In the genomic region with DNA sequence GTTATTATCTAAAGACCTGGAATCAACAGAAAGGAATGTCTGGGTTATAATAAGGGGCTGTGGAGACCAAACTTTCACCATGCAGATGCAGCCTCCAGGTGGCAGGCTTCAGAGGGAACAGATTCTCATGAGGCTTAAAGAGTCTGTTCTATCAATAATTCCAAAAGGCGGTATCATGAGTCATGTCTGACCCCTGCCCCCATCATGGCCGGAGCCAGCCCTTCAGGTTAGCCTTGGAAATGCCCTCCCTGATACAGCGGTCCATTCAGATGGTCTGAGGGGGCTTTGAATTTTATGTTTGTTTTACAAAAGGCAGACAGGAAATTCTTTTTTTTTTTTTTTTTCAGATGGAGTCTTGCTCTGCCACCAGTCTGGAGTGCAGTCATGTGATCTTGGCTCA, we compare ENCODE assay signal across 8 cellular contexts. TPM values are rescaled to one million over a fixed set of nuclear protein-coding genes. Genes with fewer than 3 reads are reported as not detected.
DNase-seq lines count a peak whose midpoint lies in the region; ATAC-seq and TF ChIP-seq lines count a peak whose summit lies in the region.

No MANE protein-coding gene starts in this region.

- H3K4me3 ChIP-seq in GM23338 (no peak overlapping the region), lower leg skin (ENCODE audit: low read depth, poor library complexity, severe bottlenecking) (no peak overlapping the region)

- H2AFZ ChIP-seq in GM23338, result no peak overlapping the region

- intact Hi-C loops in lower leg skin (cut with DNase I; ENCODE audit: low total_unique reads), result loop anchor here (10.0 kb wide), 1 partner anchor 119 kb away; no protein-coding TSS in a partner anchor

- H3K36me3 Mint-ChIP-seq in GM23338 (ENCODE audit: low read depth) (no peaks in the 10 kb centered on the region; the same call in 2 of the 3 replicates), immature natural killer cell (peaks cover 0 to 9% (median 3%) of the 10 kb centered on the region in 3 donors)
- peaks cover 4% of the 10 kb centered on the region for H3K36me3 Mint-ChIP-seq in activated naive CD8-positive, alpha-beta T cell treated with anti-CD3 and anti-CD28 coated beads, Interleukin-2, amount 10 ng/mL, durations not matched to agents 7 days and 5 days

- DNase-seq in CD1c-positive myeloid dendritic cell (ENCODE audit: extremely low spot score) (peak; percentile 24), GM23338 (ENCODE audit: low spot score) (peak; percentile 77), NCI-H774 (lab: John Stamatoyannopoulos, UW) (peak; percentile 59), immature natural killer cell (peak; percentile 8 to 15 (median 12)), lower leg skin (ENCODE audit: low spot score in 2 of 2) (no peak), NOMO-1 (lab: John Stamatoyannopoulos, UW; ENCODE audit: unreplicated experiment in 2 of 2) (no peak)
- DNase-seq in activated naive CD8-positive, alpha-beta T cell treated with anti-CD3 and anti-CD28 coated beads, Interleukin-2, amount 10 ng/mL, durations not matched to agents 7 days and 5 days, result peak; percentile 41
- DNase-seq in stimulated activated CD8-positive, alpha-beta memory T cell treated with anti-CD3 and anti-CD28 coated beads, Interleukin-4, amount 100 ng/mL, for 24 hours (ENCODE audit: low read depth), result peak; percentile 9

- no peaks in the 10 kb centered on the region for H3K36me3 ChIP-seq in GM23338 (ENCODE audit: insufficient read depth)

- peak; percentile 75 to 86 for TF ChIP-seq CTCF in GM23338 (conservative IDR thresholded peaks at IDR 0.05; ENCODE audit: low read depth in 2 of 2)
- TF ChIP-seq CTCF in lower leg skin (IDR thresholded peaks at IDR 0.05), result no peak

- 8 to 17% methylated on average over 3 of the region's 3 CpGs for WGBS in lower leg skin, 2 donors

- no peaks in the 10 kb centered on the region for H3K27me3 ChIP-seq in GM23338 (ENCODE audit: insufficient read depth)

- no peak overlapping the region for H3K27ac ChIP-seq in GM23338 (ENCODE audit: low read depth)

- H3K27ac Mint-ChIP-seq in GM23338 (peak overlapping the region; percentile 62; the same call in 1 of the 2 replicates), immature natural killer cell (no peak overlapping the region)
- no peak overlapping the region for H3K27ac Mint-ChIP-seq in activated naive CD8-positive, alpha-beta T cell treated with anti-CD3 and anti-CD28 coated beads, Interleukin-2, amount 10 ng/mL, durations not matched to agents 7 days and 5 days

- TF ChIP-seq POLR2A in lower leg skin (IDR thresholded peaks at IDR 0.05), result no peak

- peaks cover 12% of the 10 kb centered on the region for H3K9me3 Mint-ChIP-seq in GM23338
- peaks cover 3% of the 10 kb centered on the region for H3K9me3 Mint-ChIP-seq in activated naive CD8-positive, alpha-beta T cell treated with anti-CD3 and anti-CD28 coated beads, Interleukin-2, amount 10 ng/mL, durations not matched to agents 7 days and 5 days
- H3K9me3 Mint-ChIP-seq in immature natural killer cell, result no peaks in the 10 kb centered on the region

- no peaks in the 10 kb centered on the region for H3K9me2 ChIP-seq in GM23338 (ENCODE audit: insufficient read depth)

- no peaks in the 10 kb centered on the region for H3F3A ChIP-seq in GM23338 (replicated peaks; ENCODE audit: low read depth)

- H3K4me1 Mint-ChIP-seq in GM23338 (peaks cover 9% of the 10 kb centered on the region), immature natural killer cell (peaks cover 0 to 4% of the 10 kb centered on the region in 2 donors)
- H3K4me1 Mint-ChIP-seq in activated naive CD8-positive, alpha-beta T cell treated with anti-CD3 and anti-CD28 coated beads, Interleukin-2, amount 10 ng/mL, durations not matched to agents 7 days and 5 days, result peaks cover 9% of the 10 kb centered on the region

- peak; percentile 95 for ATAC-seq in GM23338
- peak; percentile 78 for ATAC-seq in activated naive CD8-positive, alpha-beta T cell treated with anti-CD3 and anti-CD28 coated beads, Interleukin-2, amount 10 ng/mL, durations not matched to agents 7 days and 5 days (ENCODE audit: low read depth)

- H3K4me2 ChIP-seq in GM23338, result no peak overlapping the region

- peaks cover 6% of the 10 kb centered on the region for H3K27me3 Mint-ChIP-seq in GM23338 (ENCODE audit: insufficient read depth, low read depth, poor library complexity)
- no peaks in the 10 kb centered on the region for H3K27me3 Mint-ChIP-seq in activated naive CD8-positive, alpha-beta T cell treated with anti-CD3 and anti-CD28 coated beads, Interleukin-2, amount 10 ng/mL, durations not matched to agents 7 days and 5 days
- H3K27me3 Mint-ChIP-seq in immature natural killer cell (ENCODE audit: low read depth in 3 of 3), result peaks cover 0 to 6% (median 3%) of the 10 kb centered on the region in 3 donors

- POLR2A ChIA-PET in activated naive CD8-positive, alpha-beta T cell treated with anti-CD3 and anti-CD28 coated beads, Interleukin-2, amount 10 ng/mL, durations not matched to agents 7 days and 5 days (lab: Charles Lee), result interaction anchor here (0.7 kb wide), 1 partner anchor 221 kb away, joined by 3 read pairs; no protein-coding TSS in a partner anchor

- H3K4me1 ChIP-seq in GM23338 (ENCODE audit: insufficient read depth), result peaks cover 5% of the 10 kb centered on the region; the same call in 1 of the 2 replicates

- no peaks in the 10 kb centered on the region for H4K20me1 ChIP-seq in GM23338 (replicated peaks; ENCODE audit: insufficient read depth)

- H3K79me2 ChIP-seq in GM23338 (replicated peaks; ENCODE audit: insufficient read depth), result no peaks in the 10 kb centered on the region

- H3K4me3 Mint-ChIP-seq in GM23338, result no peak overlapping the region
- H3K4me3 Mint-ChIP-seq in activated naive CD8-positive, alpha-beta T cell treated with anti-CD3 and anti-CD28 coated beads, Interleukin-2, amount 10 ng/mL, durations not matched to agents 7 days and 5 days, result peak overlapping the region; percentile 44
- H3K4me3 Mint-ChIP-seq in immature natural killer cell, result no peak overlapping the region

TF ChIP-seq in GM23338, 12 proteins besides CTCF, POLR2A, EP300 and RAD21:
- TF ChIP-seq STAT1 (IDR thresholded peaks at IDR 0.05; ENCODE audit: unreplicated experiment) (no peak), EZH2phosphoT487 (IDR thresholded peaks at IDR 0.05; ENCODE audit: unreplicated experiment) (no peak)

RNA-seq across cellular contexts. Expression of gene LAMP1, which starts 21.7 kb away (rescaled TPM):
- 97.8 and 107 TPM in 2 replicates for total RNA-seq in GM23338 (2014; rRNA removed; shearing (Covaris generic))
- 34.5 and 36.5 TPM in 2 replicates for polyA plus RNA-seq in GM23338 (2016; fragmentation: Nextera tagmentation; extraction: Ambion mirVana)
- total RNA-seq in activated naive CD8-positive, alpha-beta T cell treated with anti-CD3 and anti-CD28 coated beads, Interleukin-2, amount 10 ng/mL, durations not matched to agents 7 days and 5 days, result 10 to 100 TPM; 90.1 to 96.5 TPM
- 10 to 100 TPM; 23.4 to 48.9 (median 27.8) TPM for polyA plus RNA-seq in immature natural killer cell
- 100 to 1,000 TPM; 198 to 240 (median 209) TPM for total RNA-seq in lower leg skin

Comparison
In these comparisons a context has a peak if more than half of its experiments do, and no peak if none do; other contexts are left out.
1. DNase-seq: peak in CD1c-positive myeloid dendritic cell (single experiment), GM23338 (single experiment), NCI-H774 (single experiment), activated naive CD8-positive, alpha-beta T cell treated with anti-CD3 and anti-CD28 coated beads, Interleukin-2, amount 10 ng/mL, durations not matched to agents 7 days and 5 days (single experiment), immature natural killer cell (3 of 3) and stimulated activated CD8-positive, alpha-beta memory T cell treated with anti-CD3 and anti-CD28 coated beads, Interleukin-4, amount 100 ng/mL, for 24 hours (single experiment); none in lower leg skin (0 of 2) and NOMO-1 (0 of 2).
2. CTCF ChIP-seq: peak in GM23338 (2 of 2); none in lower leg skin (0 of 3).